Comparison of ENCODE assay signal across 23 cellular contexts in genomic region chr3:162142511-162142910, GRCh38.
DNase-seq lines count a peak whose midpoint lies in the region; ATAC-seq and TF ChIP-seq lines count a peak whose summit lies in the region.
"Had no signal": no experiment of that assay in that cellular context is flagged by ENCODE, and none has a peak within 500 bp of the region (broad histone marks: within the 10 kb centered on the region; RNA-seq: fewer than 3 reads in every experiment).

No MANE protein-coding gene starts in this region.

- no peak for TF ChIP-seq POLR2A in breast epithelium (IDR thresholded peaks at IDR 0.05)

- peak overlapping the region; percentile 43 for H3K4me3 Mint-ChIP-seq in MCF 10A (ENCODE audit: unreplicated experiment)
- H3K4me3 Mint-ChIP-seq: brain; CD8-positive, alpha-beta T cell; stimulated activated memory B cell treated with anti-CD40 and anti-IgM and Interleukin-4, amounts not matched to agents 10 μg/mL and 1 μg/mL and 100 μg/mL, for 72 hours; type B pancreatic cell had no signal

- H3K36me3 ChIP-seq in breast epithelium, result no peaks in the 10 kb centered on the region
- no peaks in the 10 kb centered on the region for H3K36me3 ChIP-seq in SJCRH30
- no peaks in the 10 kb centered on the region for H3K36me3 ChIP-seq in OCI-LY7 (ENCODE audit: insufficient read depth, low read length)
- H3K36me3 ChIP-seq: left ventricle myocardium inferior, ovary, spleen had no signal

- H3K36me3 Mint-ChIP-seq in MCF 10A (ENCODE audit: insufficient read depth, unreplicated experiment), result no peaks in the 10 kb centered on the region
- H3K36me3 Mint-ChIP-seq: brain; CD8-positive, alpha-beta T cell; stimulated activated memory B cell treated with anti-CD40 and anti-IgM and Interleukin-4, amounts not matched to agents 10 μg/mL and 1 μg/mL and 100 μg/mL, for 72 hours; type B pancreatic cell had no signal

- no peak overlapping the region for H2AFZ ChIP-seq in OCI-LY7 (ENCODE audit: low read length)

- H3K4me1 ChIP-seq in breast epithelium (no peaks in the 10 kb centered on the region), SJCRH30 (peaks cover 12% of the 10 kb centered on the region), OCI-LY7 (ENCODE audit: insufficient read depth, low read length, poor library complexity, severe bottlenecking) (no peaks in the 10 kb centered on the region)
- H3K4me1 ChIP-seq: spleen had no signal

- TF ChIP-seq CTCF in MCF 10A (IDR thresholded peaks at IDR 0.05; ENCODE audit: unreplicated experiment) (no peak), breast epithelium (IDR thresholded peaks at IDR 0.05) (no peak), WI38 (IDR thresholded peaks at IDR 0.05; ENCODE audit: low read depth, low read length) (no peak), fibroblast of pulmonary artery (IDR thresholded peaks at IDR 0.05; ENCODE audit: low read length, missing control alignments) (no peak), OCI-LY7 (conservative IDR thresholded peaks at IDR 0.05; ENCODE audit: low read length) (no peak)

- H3K27me3 ChIP-seq in breast epithelium (no peaks in the 10 kb centered on the region), SJCRH30 (no peaks in the 10 kb centered on the region)
- H3K27me3 ChIP-seq: ovary, spleen had no signal

- POLR2A ChIA-PET in MCF 10A (lab: Yijun Ruan, JAX), result interaction anchor here (0.7 to 0.9 kb wide), 4 partner anchors 15 to 1452 kb away, joined by 3 read pairs; no protein-coding TSS in a partner anchor
- POLR2A ChIA-PET in OCI-LY7 (lab: Charles Lee), result no interaction called here

- H3K4me3 ChIP-seq in breast epithelium (no peak overlapping the region), WI38 (ENCODE audit: low read depth, low read length) (peak overlapping the region; percentile 3; the same call in 1 of the 2 replicates), fibroblast of pulmonary artery (replicated peaks; ENCODE audit: low read depth, low read length) (no peak overlapping the region), SJCRH30 (no peak overlapping the region), OCI-LY7 (ENCODE audit: low read depth, low read length, poor library complexity, severe bottlenecking) (no peak overlapping the region)
- H3K4me3 ChIP-seq: left ventricle myocardium inferior, ovary, SK-N-MC, spleen had no signal

- intact Hi-C loops in MCF 10A (cut with micrococcal nuclease), result no loop called here
- intact Hi-C loops in breast epithelium (cut with DNase I; ENCODE audit: low total_unique reads), result loop anchor here (10.0 kb wide), 1 partner anchor 512 kb away; no protein-coding TSS in a partner anchor
- intact Hi-C loops in OCI-LY7 (cut with micrococcal nuclease; ENCODE audit: unreplicated experiment), result no loop called here

- no peak overlapping the region for H3K4me2 ChIP-seq in OCI-LY7 (ENCODE audit: low read length)

- DNase-seq in MCF 10A (ENCODE audit: unreplicated experiment) (peak; percentile 70), breast epithelium (ENCODE audit: low spot score in 2 of 2) (no peak), fibroblast of pulmonary artery (ENCODE audit: low read depth) (peak; percentile 65), SJCRH30 (no peak), OCI-LY7 (ENCODE audit: low spot score) (no peak)
- no peak for DNase-seq in activated CD4-positive, alpha-beta T cell treated with anti-CD3 and anti-CD28 coated beads for 1 hour
- DNase-seq: activated CD4-positive, alpha-beta T cell treated with anti-CD3 and anti-CD28 coated beads for 4 hours; activated naive CD4-positive, alpha-beta T cell; CD8-positive, alpha-beta T cell; foreskin melanocyte; left ventricle myocardium inferior; NCI-H1694 treated with DMSO at 0.1 percent for 48 hours; NCI-H446 treated with DMSO at 0.1 percent for 48 hours; ovary; spleen; T1000 had no signal

- no peaks in the 10 kb centered on the region for H3K9me3 Mint-ChIP-seq in MCF 10A (ENCODE audit: unreplicated experiment)
- H3K9me3 Mint-ChIP-seq: brain; stimulated activated memory B cell treated with anti-CD40 and anti-IgM and Interleukin-4, amounts not matched to agents 10 μg/mL and 1 μg/mL and 100 μg/mL, for 72 hours; type B pancreatic cell had no signal

- CTCF ChIA-PET in MCF 10A (lab: Yijun Ruan, JAX), result interaction anchor here (0.5 to 1.0 kb wide), 3 partner anchors 9 to 1688 kb away, joined by 3 read pairs; no protein-coding TSS in a partner anchor
- CTCF ChIA-PET in OCI-LY7 (lab: Charles Lee; ENCODE audit: unreplicated experiment), result no interaction called here

- no peaks in the 10 kb centered on the region for H3K27me3 Mint-ChIP-seq in MCF 10A (ENCODE audit: insufficient read depth, unreplicated experiment)
- H3K27me3 Mint-ChIP-seq: stimulated activated memory B cell treated with anti-CD40 and anti-IgM and Interleukin-4, amounts not matched to agents 10 μg/mL and 1 μg/mL and 100 μg/mL, for 72 hours; type B pancreatic cell had no signal

- H3K79me2 ChIP-seq in OCI-LY7 (ENCODE audit: insufficient read depth, low read depth, low read length), result no peaks in the 10 kb centered on the region

- H3K9me3 ChIP-seq in breast epithelium (no peaks in the 10 kb centered on the region), SJCRH30 (replicated peaks) (no peaks in the 10 kb centered on the region), OCI-LY7 (ENCODE audit: low read length) (no peaks in the 10 kb centered on the region)
- H3K9me3 ChIP-seq: left ventricle myocardium inferior, ovary, spleen had no signal

- peak overlapping the region; percentile 32 for H3K27ac Mint-ChIP-seq in MCF 10A (ENCODE audit: low read depth, unreplicated experiment)
- H3K27ac Mint-ChIP-seq: brain; CD8-positive, alpha-beta T cell; stimulated activated memory B cell treated with anti-CD40 and anti-IgM and Interleukin-4, amounts not matched to agents 10 μg/mL and 1 μg/mL and 100 μg/mL, for 72 hours; type B pancreatic cell had no signal

- BruUV-seq in MCF 10A (replicated peaks; lab: Mats Ljungman, UMichigan) (no TSS peak), OCI-LY7 (replicated peaks; lab: Mats Ljungman, UMichigan) (no TSS peak)

- no peaks in the 10 kb centered on the region for H4K20me1 ChIP-seq in OCI-LY7 (ENCODE audit: insufficient read depth, low read length)

- H3K4me1 Mint-ChIP-seq in MCF 10A (ENCODE audit: insufficient read depth, unreplicated experiment), result peaks cover 13% of the 10 kb centered on the region
- H3K4me1 Mint-ChIP-seq: brain; stimulated activated memory B cell treated with anti-CD40 and anti-IgM and Interleukin-4, amounts not matched to agents 10 μg/mL and 1 μg/mL and 100 μg/mL, for 72 hours had no signal

- ATAC-seq in GM19328 (IDR thresholded peaks at IDR 0.05; ENCODE audit: unreplicated experiment), result no peak
- ATAC-seq: CD8-positive, alpha-beta T cell; stimulated activated memory B cell treated with anti-CD40 and anti-IgM and Interleukin-4, amounts not matched to agents 10 μg/mL and 1 μg/mL and 100 μg/mL, for 72 hours had no signal

- H3K9me2 ChIP-seq in OCI-LY7 (ENCODE audit: insufficient read depth, low read length), result no peaks in the 10 kb centered on the region

- H3K27ac ChIP-seq in breast epithelium, result no peak overlapping the region
- H3K27ac ChIP-seq in SJCRH30, result no peak overlapping the region
- no peak overlapping the region for H3K27ac ChIP-seq in OCI-LY7 (ENCODE audit: low read depth, low read length, poor library complexity, severe bottlenecking)
- H3K27ac ChIP-seq: 22Rv1, left ventricle myocardium inferior, ovary, spleen had no signal

Comparison
In these comparisons a context has a peak if more than half of its experiments do, and no peak if none do; other contexts are left out.
1. DNase-seq: peak in MCF 10A (single experiment) and fibroblast of pulmonary artery (single experiment); none in breast epithelium (0 of 2), SJCRH30 (0 of 2), OCI-LY7 (single experiment) and activated CD4-positive, alpha-beta T cell treated with anti-CD3 and anti-CD28 coated beads for 1 hour (single experiment).